Comparison of ENCODE assay signal across 2 cellular contexts in genomic region chr12:55815473-55815872, GRCh38.
TF ChIP-seq lines count a peak whose summit lies in the region.

No MANE protein-coding gene starts in this region.

TF ChIP-seq in SK-N-SH, 30 proteins besides CTCF, POLR2A, EP300 and RAD21 (continued from another document):
- TF ChIP-seq, protein P1, sequence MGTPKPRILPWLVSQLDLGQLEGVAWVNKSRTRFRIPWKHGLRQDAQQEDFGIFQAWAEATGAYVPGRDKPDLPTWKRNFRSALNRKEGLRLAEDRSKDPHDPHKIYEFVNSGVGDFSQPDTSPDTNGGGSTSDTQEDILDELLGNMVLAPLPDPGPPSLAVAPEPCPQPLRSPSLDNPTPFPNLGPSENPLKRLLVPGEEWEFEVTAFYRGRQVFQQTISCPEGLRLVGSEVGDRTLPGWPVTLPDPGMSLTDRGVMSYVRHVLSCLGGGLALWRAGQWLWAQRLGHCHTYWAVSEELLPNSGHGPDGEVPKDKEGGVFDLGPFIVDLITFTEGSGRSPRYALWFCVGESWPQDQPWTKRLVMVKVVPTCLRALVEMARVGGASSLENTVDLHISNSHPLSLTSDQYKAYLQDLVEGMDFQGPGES (IDR thresholded peaks at IDR 0.05; ENCODE audit: low read depth, low read length) = no peak
- TF ChIP-seq GABPA (IDR thresholded peaks at IDR 0.05; ENCODE audit: low read depth) = no peak
- TF ChIP-seq MAX (IDR thresholded peaks at IDR 0.05; ENCODE audit: low read depth) = no peak
- no peak for TF ChIP-seq ELF1 (IDR thresholded peaks at IDR 0.05)
- no peak for TF ChIP-seq RFX5 (IDR thresholded peaks at IDR 0.05; ENCODE audit: low read length)
- no peak for TF ChIP-seq USF1 (IDR thresholded peaks at IDR 0.05; ENCODE audit: borderline replicate concordance, low read depth)
- no peak for TF ChIP-seq TAF1 (IDR thresholded peaks at IDR 0.05; ENCODE audit: borderline replicate concordance, low read depth, low read length)
- TF ChIP-seq EZH2phosphoT487 (IDR thresholded peaks at IDR 0.05; ENCODE audit: borderline replicate concordance, low read depth) = no peak
- no peak for TF ChIP-seq MEF2A (IDR thresholded peaks at IDR 0.05; ENCODE audit: borderline replicate concordance, low read depth)

TF ChIP-seq in SK-N-SH treated with all-trans-retinoic acid at 6 μM for 48 hours, 23 proteins besides CTCF, POLR2A, EP300 and RAD21 (continued from another document):
- TF ChIP-seq CSRNP3 (CRISPR knock-in tag; IDR thresholded peaks at IDR 0.05) (no peak), ZC3H10 (CRISPR knock-in tag; IDR thresholded peaks at IDR 0.05) (no peak), ARNTL (CRISPR knock-in tag; IDR thresholded peaks at IDR 0.05; ENCODE audit: borderline replicate concordance, low read depth) (no peak), BACH2 (CRISPR knock-in tag; IDR thresholded peaks at IDR 0.05; ENCODE audit: borderline replicate concordance) (no peak), TSHZ2 (CRISPR knock-in tag; IDR thresholded peaks at IDR 0.05) (no peak), CSDC2 (CRISPR knock-in tag; IDR thresholded peaks at IDR 0.05) (no peak), GLIS3 (CRISPR knock-in tag; IDR thresholded peaks at IDR 0.05) (no peak), RARB (CRISPR knock-in tag; IDR thresholded peaks at IDR 0.05) (no peak), SNAI2 (CRISPR knock-in tag; IDR thresholded peaks at IDR 0.05) (no peak), ZNF8 (CRISPR knock-in tag; IDR thresholded peaks at IDR 0.05) (no peak), ZNF70 (CRISPR knock-in tag; IDR thresholded peaks at IDR 0.05) (no peak), ISL1 (CRISPR knock-in tag; IDR thresholded peaks at IDR 0.05) (no peak), ZFP3 (CRISPR knock-in tag; IDR thresholded peaks at IDR 0.05) (no peak), TOX (CRISPR knock-in tag; IDR thresholded peaks at IDR 0.05; ENCODE audit: borderline replicate concordance) (no peak)
- TF ChIP-seq, protein P2, sequence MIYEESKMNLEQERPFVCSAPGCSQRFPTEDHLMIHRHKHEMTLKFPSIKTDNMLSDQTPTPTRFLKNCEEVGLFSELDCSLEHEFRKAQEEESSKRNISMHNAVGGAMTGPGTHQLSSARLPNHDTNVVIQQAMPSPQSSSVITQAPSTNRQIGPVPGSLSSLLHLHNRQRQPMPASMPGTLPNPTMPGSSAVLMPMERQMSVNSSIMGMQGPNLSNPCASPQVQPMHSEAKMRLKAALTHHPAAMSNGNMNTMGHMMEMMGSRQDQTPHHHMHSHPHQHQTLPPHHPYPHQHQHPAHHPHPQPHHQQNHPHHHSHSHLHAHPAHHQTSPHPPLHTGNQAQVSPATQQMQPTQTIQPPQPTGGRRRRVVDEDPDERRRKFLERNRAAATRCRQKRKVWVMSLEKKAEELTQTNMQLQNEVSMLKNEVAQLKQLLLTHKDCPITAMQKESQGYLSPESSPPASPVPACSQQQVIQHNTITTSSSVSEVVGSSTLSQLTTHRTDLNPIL (CRISPR knock-in tag; IDR thresholded peaks at IDR 0.05; ENCODE audit: low read depth) = no peak
